ENCODE assay signal across 20 cellular contexts in the genomic region with DNA sequence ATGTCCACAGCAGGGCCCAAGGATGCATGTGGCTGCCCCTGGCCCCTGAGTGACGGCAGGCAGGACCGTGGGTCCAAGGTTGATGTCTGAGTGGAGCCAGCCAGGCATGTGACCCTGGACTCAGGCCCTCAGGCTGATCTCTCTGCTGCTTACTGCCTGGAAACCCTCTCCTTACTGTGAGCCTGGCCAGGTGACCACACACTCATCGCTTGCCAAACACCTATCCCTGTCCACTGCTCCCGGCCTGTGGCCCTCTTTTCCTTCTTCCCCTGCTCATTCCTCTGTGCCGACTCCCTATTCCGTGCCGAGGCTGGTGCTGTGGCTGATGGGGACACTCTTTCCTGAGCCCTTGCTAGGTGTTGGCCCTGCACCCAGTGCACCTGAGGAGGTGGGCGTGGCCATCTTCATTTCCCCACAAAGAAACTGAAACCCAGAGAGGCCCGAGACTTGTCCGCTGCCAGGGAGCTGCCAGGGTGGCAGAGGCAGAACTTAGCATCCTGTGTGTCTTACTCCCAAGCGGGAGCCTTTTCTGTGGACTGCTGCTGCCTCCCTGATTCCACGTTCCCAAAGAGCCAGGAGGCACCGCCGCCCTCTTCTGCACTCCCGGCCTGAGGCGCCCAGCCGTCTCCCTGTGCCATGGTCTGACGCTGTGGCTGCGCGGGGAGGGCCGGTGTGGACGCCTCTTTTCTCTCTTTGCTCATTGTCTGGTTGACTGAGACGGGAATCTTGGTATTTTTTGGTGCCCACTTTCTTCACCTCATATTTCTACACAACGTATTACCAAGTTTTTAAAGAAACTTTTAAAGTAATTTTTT. TPM values are rescaled to one million over a fixed set of nuclear protein-coding genes. Genes with fewer than 3 reads are reported as not detected.
"Had no signal": no experiment of that assay in that cellular context is flagged by ENCODE, and none has a peak within 500 bp of the region (broad histone marks: within the 10 kb centered on the region; RNA-seq: fewer than 3 reads in every experiment).

No MANE protein-coding gene starts in this region.

- H3K4me3 Mint-ChIP-seq: activated B cell treated with CpG ODN at 0.5 μM for 24 hours; activated CD8-positive, alpha-beta T cell treated with anti-CD3 and anti-CD28 coated beads for 36 hours; activated T-helper 17 cell treated with anti-CD3 and anti-CD28 coated beads, Interleukin-2, amount 50 U/mL, for 72 hours; brain; mesothelial cell of epicardium; nephron; stimulated activated naive CD8-positive, alpha-beta T cell treated with anti-CD3 and anti-CD28 coated beads, Interleukin-15, amount 100 ng/mL, for 72 hours; T-helper 2 cell treated with Interferon-gamma antibody and Interleukin-4, amounts not matched to agents 5 μg/mL and 100 μg/mL, for 36 hours had no signal

- H3K27me3 ChIP-seq: dorsolateral prefrontal cortex, upper lobe of left lung had no signal

- H3K36me3 ChIP-seq: upper lobe of left lung had no signal

- H3K9me3 ChIP-seq: upper lobe of left lung had no signal

- H3K27me3 Mint-ChIP-seq: activated T-helper 17 cell treated with anti-CD3 and anti-CD28 coated beads, Interleukin-2, amount 50 U/mL, for 72 hours had no signal

- H3K36me3 Mint-ChIP-seq: brain, mesothelial cell of epicardium had no signal

- H3K9me3 Mint-ChIP-seq: activated B cell treated with CpG ODN at 0.5 μM for 24 hours; activated CD8-positive, alpha-beta T cell treated with anti-CD3 and anti-CD28 coated beads for 36 hours; activated T-helper 17 cell treated with anti-CD3 and anti-CD28 coated beads, Interleukin-2, amount 50 U/mL, for 72 hours; brain; mesothelial cell of epicardium; nephron; stimulated activated naive CD8-positive, alpha-beta T cell treated with anti-CD3 and anti-CD28 coated beads, Interleukin-15, amount 100 ng/mL, for 72 hours; T-helper 2 cell treated with Interferon-gamma antibody and Interleukin-4, amounts not matched to agents 5 μg/mL and 100 μg/mL, for 36 hours had no signal

- ATAC-seq: activated CD8-positive, alpha-beta T cell treated with anti-CD3 and anti-CD28 coated beads for 36 hours; activated T-helper 17 cell treated with anti-CD3 and anti-CD28 coated beads, Interleukin-2, amount 50 U/mL, for 72 hours; stimulated activated naive CD8-positive, alpha-beta T cell treated with anti-CD3 and anti-CD28 coated beads, Interleukin-15, amount 100 ng/mL, for 72 hours had no signal

- DNase-seq: activated B cell treated with CpG ODN at 0.5 μM for 24 hours; activated CD4-positive, alpha-beta T cell treated with anti-CD3 and anti-CD28 coated beads for 4 hours; activated CD8-positive, alpha-beta T cell treated with anti-CD3 and anti-CD28 coated beads for 36 hours; activated naive CD4-positive, alpha-beta T cell; activated T-cell treated with anti-CD3 and anti-CD28 coated beads, Interleukin-2, amount 50 U/mL, for 1 hour; central memory CD4-positive, alpha-beta T cell; nucleus accumbens; stimulated activated naive CD8-positive, alpha-beta T cell treated with anti-CD3 and anti-CD28 coated beads, Interleukin-15, amount 100 ng/mL, for 72 hours had no signal

- H3K27ac ChIP-seq: dorsolateral prefrontal cortex, upper lobe of left lung had no signal

- FAIRE-seq: colon had no signal

- H3K4me1 Mint-ChIP-seq: activated T-helper 17 cell treated with anti-CD3 and anti-CD28 coated beads, Interleukin-2, amount 50 U/mL, for 72 hours had no signal

- H3K27ac Mint-ChIP-seq: activated B cell treated with CpG ODN at 0.5 μM for 24 hours; activated CD8-positive, alpha-beta T cell treated with anti-CD3 and anti-CD28 coated beads for 36 hours; activated T-helper 17 cell treated with anti-CD3 and anti-CD28 coated beads, Interleukin-2, amount 50 U/mL, for 72 hours; mesothelial cell of epicardium; nephron; progenitor cell of endocrine pancreas; stimulated activated naive CD8-positive, alpha-beta T cell treated with anti-CD3 and anti-CD28 coated beads, Interleukin-15, amount 100 ng/mL, for 72 hours; T-helper 2 cell treated with Interferon-gamma antibody and Interleukin-4, amounts not matched to agents 5 μg/mL and 100 μg/mL, for 36 hours had no signal

- H3K4me3 ChIP-seq: dorsolateral prefrontal cortex, lung, upper lobe of left lung had no signal

RNA-seq across cellular contexts. Expression of a gene that starts 38.9 kb away (rescaled TPM):
- total RNA-seq: activated B cell treated with CpG ODN at 0.5 μM for 24 hours; activated CD8-positive, alpha-beta T cell treated with anti-CD3 and anti-CD28 coated beads for 36 hours; fibroblast of villous mesenchyme; mesothelial cell of epicardium; progenitor cell of endocrine pancreas; temporal lobe had no signal
